Comparison of ENCODE assay signal across 1 cellular context in the genomic region with DNA sequence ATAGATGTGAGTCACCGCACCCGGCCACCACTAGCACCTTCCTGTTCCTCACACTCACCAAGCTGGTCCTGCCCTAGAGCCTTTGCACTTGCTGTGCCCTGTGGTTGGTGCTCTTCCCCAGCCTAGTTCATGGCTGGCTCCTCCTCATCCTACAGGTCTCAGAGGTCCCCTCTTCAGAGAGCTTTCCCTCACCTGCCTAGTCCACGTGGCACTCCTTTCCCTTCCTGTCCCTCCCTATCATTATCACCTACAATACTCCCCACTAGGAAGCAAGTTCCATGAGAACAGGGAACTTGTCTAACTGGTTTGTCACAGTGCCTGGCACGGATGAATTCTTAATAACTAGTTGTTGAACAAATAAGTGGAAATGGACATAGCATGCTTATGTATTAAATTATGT.
TF ChIP-seq lines count a peak whose summit lies in the region.

No MANE protein-coding gene starts in this region.

TF ChIP-seq in H1, 55 proteins besides CTCF, POLR2A, EP300 and RAD21:
- TF ChIP-seq RXRA (IDR thresholded peaks at IDR 0.05; ENCODE audit: insufficient read depth, low read depth, low read length) (no peak), KDM5A (IDR thresholded peaks at IDR 0.05; ENCODE audit: low read length) (no peak), SIN3A (conservative IDR thresholded peaks at IDR 0.05 in 1 of 2, IDR thresholded peaks at IDR 0.05 in 1 of 2; ENCODE audit: low read depth in 1 of 2, low read length in 2 of 2) (no peak), GTF2F1 (IDR thresholded peaks at IDR 0.05; ENCODE audit: borderline replicate concordance, low read depth, low read length) (no peak), YY1 (IDR thresholded peaks at IDR 0.05; ENCODE audit: low read depth, low read length) (no peak), SAP30 (IDR thresholded peaks at IDR 0.05; ENCODE audit: insufficient read depth, insufficient replicate concordance, low read length) (no peak), JUN (IDR thresholded peaks at IDR 0.05; ENCODE audit: low read depth, low read length) (no peak), KDM1A (IDR thresholded peaks at IDR 0.05; ENCODE audit: borderline replicate concordance, low read length) (no peak), SUZ12 (IDR thresholded peaks at IDR 0.05; ENCODE audit: low read length) (no peak), JUND (IDR thresholded peaks at IDR 0.05; ENCODE audit: low read length) (no peak), PHF8 (conservative IDR thresholded peaks at IDR 0.05; ENCODE audit: low read depth, low read length) (no peak), BCL11A (IDR thresholded peaks at IDR 0.05; ENCODE audit: low read depth in 2 of 2, low read length in 2 of 2) (no peak), ASH2L (IDR thresholded peaks at IDR 0.05; ENCODE audit: low read length) (no peak)
